In the genomic region with DNA sequence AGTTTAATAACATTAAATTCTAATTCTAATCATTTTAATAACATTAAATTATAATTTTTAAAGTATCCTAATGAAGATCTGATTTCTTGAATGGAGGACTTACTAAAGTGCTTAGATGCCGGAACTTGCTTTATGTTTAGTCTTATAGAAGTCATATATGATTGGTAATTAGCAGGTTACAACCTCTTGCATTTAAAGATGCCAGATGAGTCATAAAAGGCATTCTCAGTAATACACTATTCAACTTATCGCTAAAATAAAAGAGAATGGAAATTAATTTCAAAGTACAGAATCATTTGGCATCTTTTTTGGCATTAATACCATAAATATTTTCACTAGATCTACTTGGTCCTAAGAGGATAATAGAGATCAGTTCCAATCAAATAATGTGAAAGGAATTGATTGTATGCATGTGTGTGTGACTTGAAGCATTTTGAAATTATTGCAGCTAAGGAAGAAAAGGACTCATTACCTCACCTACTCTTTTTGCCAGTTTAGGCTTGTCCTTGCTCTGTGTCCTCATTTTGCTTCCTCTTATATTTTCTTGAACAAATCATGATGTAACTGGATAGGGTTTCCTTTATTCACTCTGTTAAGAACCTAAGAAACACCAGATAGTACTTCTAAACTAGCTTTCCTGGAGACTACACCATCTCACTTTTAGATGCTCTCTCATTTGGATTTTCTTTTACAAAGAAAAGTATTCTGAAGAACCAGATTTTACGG, we compare ENCODE assay signal across 1 cellular context.
TF ChIP-seq lines count a peak whose summit lies in the region.

No MANE protein-coding gene starts in this region.

TF ChIP-seq in endothelial cell of umbilical vein, 7 proteins besides CTCF, POLR2A, EP300 and RAD21 (continued from another document):
- TF ChIP-seq POLR2AphosphoS5 (IDR thresholded peaks at IDR 0.05; ENCODE audit: insufficient read depth, low read depth, low read length) (no peak), GATA2 (IDR thresholded peaks at IDR 0.05; ENCODE audit: insufficient read depth, insufficient read length, low read depth, low read length) (no peak)
- TF ChIP-seq, protein P1, sequence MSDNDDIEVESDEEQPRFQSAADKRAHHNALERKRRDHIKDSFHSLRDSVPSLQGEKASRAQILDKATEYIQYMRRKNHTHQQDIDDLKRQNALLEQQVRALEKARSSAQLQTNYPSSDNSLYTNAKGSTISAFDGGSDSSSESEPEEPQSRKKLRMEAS (IDR thresholded peaks at IDR 0.05; ENCODE audit: insufficient read depth, insufficient read length): no peak
